Comparison of ENCODE assay signal across 17 cellular contexts in genomic region chr4:184961693-184962092, GRCh38. TPM values are rescaled to one million over a fixed set of nuclear protein-coding genes. Genes with fewer than 3 reads are reported as not detected.
DNase-seq lines count a peak whose midpoint lies in the region; ATAC-seq and TF ChIP-seq lines count a peak whose summit lies in the region.
"Had no signal": no experiment of that assay in that cellular context is flagged by ENCODE, and none has a peak within 500 bp of the region (broad histone marks: within the 10 kb centered on the region; RNA-seq: fewer than 3 reads in every experiment).

No MANE protein-coding gene starts in this region.

- H3K27me3 Mint-ChIP-seq in activated CD8-positive, alpha-beta memory T cell treated with anti-CD3 and anti-CD28 coated beads, Interleukin-2, amount 10 ng/mL, durations not matched to agents 7 days and 5 days: peaks cover 18% of the 10 kb centered on the region

- no peak for TF ChIP-seq CTCF in foreskin keratinocyte (conservative IDR thresholded peaks at IDR 0.05)

- no peak overlapping the region for H3K27ac Mint-ChIP-seq in activated CD8-positive, alpha-beta memory T cell treated with anti-CD3 and anti-CD28 coated beads, Interleukin-2, amount 10 ng/mL, durations not matched to agents 7 days and 5 days
- H3K27ac Mint-ChIP-seq: activated naive CD8-positive, alpha-beta T cell treated with anti-CD3 and anti-CD28 coated beads, Interleukin-2, amount 50 U/mL, for 24 hours had no signal

- H3K36me3 Mint-ChIP-seq in activated CD8-positive, alpha-beta memory T cell treated with anti-CD3 and anti-CD28 coated beads, Interleukin-2, amount 10 ng/mL, durations not matched to agents 7 days and 5 days: peaks cover 6% of the 10 kb centered on the region

- no peak for ATAC-seq in activated CD8-positive, alpha-beta memory T cell treated with anti-CD3 and anti-CD28 coated beads, Interleukin-2, amount 10 ng/mL, durations not matched to agents 7 days and 5 days
- ATAC-seq in foreskin keratinocyte (peak; percentile 20), HG03175 (IDR thresholded peaks at IDR 0.05; ENCODE audit: unreplicated experiment) (no peak)
- ATAC-seq: activated naive CD8-positive, alpha-beta T cell treated with anti-CD3 and anti-CD28 coated beads, Interleukin-2, amount 50 U/mL, for 24 hours; stimulated activated naive CD8-positive, alpha-beta T cell treated with anti-CD3 and anti-CD28 coated beads, Interleukin-15, Interleukin-2, amounts not matched to agents 100 U/mL and 50 U/mL, for 24 hours had no signal

- no peaks in the 10 kb centered on the region for H3K27me3 ChIP-seq in foreskin keratinocyte
- H3K27me3 ChIP-seq: uterus had no signal

- no peaks in the 10 kb centered on the region for H3K4me1 ChIP-seq in foreskin keratinocyte
- H3K4me1 ChIP-seq: uterus had no signal

- H3K9me3 Mint-ChIP-seq in activated CD8-positive, alpha-beta memory T cell treated with anti-CD3 and anti-CD28 coated beads, Interleukin-2, amount 10 ng/mL, durations not matched to agents 7 days and 5 days (ENCODE audit: low read depth): peaks cover 2% of the 10 kb centered on the region

- H3K4me3 Mint-ChIP-seq in activated CD8-positive, alpha-beta memory T cell treated with anti-CD3 and anti-CD28 coated beads, Interleukin-2, amount 10 ng/mL, durations not matched to agents 7 days and 5 days: no peak overlapping the region
- H3K4me3 Mint-ChIP-seq: activated naive CD8-positive, alpha-beta T cell treated with anti-CD3 and anti-CD28 coated beads, Interleukin-2, amount 50 U/mL, for 24 hours had no signal

- CTCF ChIA-PET in activated CD8-positive, alpha-beta memory T cell treated with anti-CD3 and anti-CD28 coated beads, Interleukin-2, amount 10 ng/mL, durations not matched to agents 7 days and 5 days (lab: Charles Lee): no interaction called here

- peak; percentile 37 for DNase-seq in activated CD8-positive, alpha-beta memory T cell treated with anti-CD3 and anti-CD28 coated beads for 24 hours
- no peak for DNase-seq in activated CD8-positive, alpha-beta memory T cell treated with anti-CD3 and anti-CD28 coated beads, Interleukin-2, amount 10 ng/mL, durations not matched to agents 7 days and 5 days
- DNase-seq in NCI-H526 (lab: John Stamatoyannopoulos, UW): peak; percentile 18 to 74
- no peak for DNase-seq in foreskin keratinocyte
- peak; percentile 44 for DNase-seq in ureter (ENCODE audit: low spot score)
- no peak for DNase-seq in activated CD4-positive, CD25-positive, alpha-beta regulatory T cell treated with anti-CD3 and anti-CD28 coated beads, Interleukin-2, amount 50 U/mL, for 72 hours
- DNase-seq in nucleus accumbens (lab: John Stamatoyannopoulos, UW): no peak
- DNase-seq: activated CD4-positive, alpha-beta T cell treated with anti-CD3 and anti-CD28 coated beads, Interleukin-2, amount 50 U/mL, for 1 hour; activated naive CD8-positive, alpha-beta T cell treated with anti-CD3 and anti-CD28 coated beads, Interleukin-2, amount 50 U/mL, for 24 hours; effector CD4-positive, alpha-beta T cell; Karpas-422; NCI-H1417 treated with DMSO at 0.1 percent for 48 hours; Right ventricle myocardium superior; stimulated activated naive CD8-positive, alpha-beta T cell treated with anti-CD3 and anti-CD28 coated beads, Interleukin-15, Interleukin-2, amounts not matched to agents 100 U/mL and 50 U/mL, for 24 hours; uterus had no signal

- no peak overlapping the region for H3K27ac ChIP-seq in foreskin keratinocyte
- H3K27ac ChIP-seq: uterus had no signal

- H3K4me1 Mint-ChIP-seq in activated CD8-positive, alpha-beta memory T cell treated with anti-CD3 and anti-CD28 coated beads, Interleukin-2, amount 10 ng/mL, durations not matched to agents 7 days and 5 days: peaks cover 6% of the 10 kb centered on the region

RNA-seq across cellular contexts. Expression of gene HELT, which starts 56.6 kb away (rescaled TPM):
- not detected for total RNA-seq in activated CD8-positive, alpha-beta memory T cell treated with anti-CD3 and anti-CD28 coated beads, Interleukin-2, amount 10 ng/mL, durations not matched to agents 7 days and 5 days
- total RNA-seq in foreskin keratinocyte: not detected in 2 replicates
- polyA plus RNA-seq in foreskin keratinocyte: not detected in 2 replicates
- not detected for total RNA-seq in ureter
- total RNA-seq: Right ventricle myocardium superior; T-helper 2 cell treated with Interferon-gamma antibody and Interleukin-4, amounts not matched to agents 100 ng/mL and 5 ng/mL, for 36 hours; uterus had no signal

Comparison
In these comparisons a context has a peak if more than half of its experiments do, and no peak if none do; other contexts are left out.
1. DNase-seq: peak in activated CD8-positive, alpha-beta memory T cell treated with anti-CD3 and anti-CD28 coated beads for 24 hours (single experiment), NCI-H526 (2 of 2) and ureter (single experiment); none in activated CD8-positive, alpha-beta memory T cell treated with anti-CD3 and anti-CD28 coated beads, Interleukin-2, amount 10 ng/mL, durations not matched to agents 7 days and 5 days (single experiment), foreskin keratinocyte (0 of 2), activated CD4-positive, CD25-positive, alpha-beta regulatory T cell treated with anti-CD3 and anti-CD28 coated beads, Interleukin-2, amount 50 U/mL, for 72 hours (single experiment) and nucleus accumbens (0 of 56).